ENCODE assay signal across 1 cellular context in genomic region chr19:39406656-39407393, GRCh38.
TF ChIP-seq lines count a peak whose summit lies in the region.

A gene with protein sequence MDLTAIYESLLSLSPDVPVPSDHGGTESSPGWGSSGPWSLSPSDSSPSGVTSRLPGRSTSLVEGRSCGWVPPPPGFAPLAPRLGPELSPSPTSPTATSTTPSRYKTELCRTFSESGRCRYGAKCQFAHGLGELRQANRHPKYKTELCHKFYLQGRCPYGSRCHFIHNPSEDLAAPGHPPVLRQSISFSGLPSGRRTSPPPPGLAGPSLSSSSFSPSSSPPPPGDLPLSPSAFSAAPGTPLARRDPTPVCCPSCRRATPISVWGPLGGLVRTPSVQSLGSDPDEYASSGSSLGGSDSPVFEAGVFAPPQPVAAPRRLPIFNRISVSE (plus strand): TSS chr19:39406847. CDS start chr19:39406905, 58 bp downstream.

TF ChIP-seq in K562, 482 proteins besides CTCF, POLR2A, EP300 and RAD21 (continued from another document and continues in another):
- TF ChIP-seq REST (CRISPR knock-in tag; IDR thresholded peaks at IDR 0.05; ENCODE audit: low read depth) (no peak), ZEB2 (IDR thresholded peaks at IDR 0.05) (no peak), SMAD3 (CRISPR knock-in tag; conservative IDR thresholded peaks at IDR 0.05) (no peak), DMBX1 (CRISPR knock-in tag; IDR thresholded peaks at IDR 0.05; ENCODE audit: borderline replicate concordance) (no peak), BMI1 (IDR thresholded peaks at IDR 0.05; ENCODE audit: low read length) (no peak), SMAD4 (CRISPR knock-in tag; conservative IDR thresholded peaks at IDR 0.05) (0 out of 2 replicates have a peak, but pooled peaks have one; percentile 4), ZFP30 (CRISPR knock-in tag; IDR thresholded peaks at IDR 0.05; ENCODE audit: borderline replicate concordance) (no peak), AFF1 (IDR thresholded peaks at IDR 0.05; ENCODE audit: low read depth in 1 of 2, partially characterized antibody in 2 of 2) (peak in 1 of 2 experiments; percentile 28), PHF21A (IDR thresholded peaks at IDR 0.05; ENCODE audit: borderline replicate concordance, low read depth) (no peak), ZKSCAN8 (CRISPR knock-in tag; IDR thresholded peaks at IDR 0.05) (peak; percentile 30; the same call in 1 of the 2 replicates), MEF2D (tag; conservative IDR thresholded peaks at IDR 0.05; ENCODE audit: low read depth) (no peak), ZNF146 (CRISPR knock-in tag; IDR thresholded peaks at IDR 0.05; ENCODE audit: unreplicated experiment) (no peak), CHD4 (IDR thresholded peaks at IDR 0.05; ENCODE audit: insufficient read depth, insufficient replicate concordance, low read depth, low read length, poor library complexity, severe bottlenecking) (no peak), KLF10 (CRISPR knock-in tag; IDR thresholded peaks at IDR 0.05) (no peak), SP2 (IDR thresholded peaks at IDR 0.05; ENCODE audit: extremely low read depth, low read depth, low read length, poor library complexity, severe bottlenecking) (no peak), TEAD1 (CRISPR knock-in tag; IDR thresholded peaks at IDR 0.05) (peak in 1 of 2 experiments; percentile 64; a peak in 2 of 4 replicates), ZNF3 (CRISPR knock-in tag; IDR thresholded peaks at IDR 0.05) (no peak), GABPB1 (CRISPR knock-in tag; IDR thresholded peaks at IDR 0.05) (peak; percentile 61; the same call in 1 of the 2 replicates), ZBED1 (IDR thresholded peaks at IDR 0.05) (peak; percentile 45; the same call in 1 of the 2 replicates), XRCC4 (IDR thresholded peaks at IDR 0.05; ENCODE audit: extremely low read depth, insufficient read depth, insufficient read length) (no peak), ZSCAN29 (IDR thresholded peaks at IDR 0.05) (peak; percentile 96), NUFIP1 (IDR thresholded peaks at IDR 0.05; ENCODE audit: partially characterized antibody) (no peak), XRCC3 (IDR thresholded peaks at IDR 0.05) (no peak), HDAC2 (IDR thresholded peaks at IDR 0.05) (peak; percentile 69), PHTF2 (CRISPR knock-in tag; IDR thresholded peaks at IDR 0.05) (no peak)
- TF ChIP-seq, protein P1, sequence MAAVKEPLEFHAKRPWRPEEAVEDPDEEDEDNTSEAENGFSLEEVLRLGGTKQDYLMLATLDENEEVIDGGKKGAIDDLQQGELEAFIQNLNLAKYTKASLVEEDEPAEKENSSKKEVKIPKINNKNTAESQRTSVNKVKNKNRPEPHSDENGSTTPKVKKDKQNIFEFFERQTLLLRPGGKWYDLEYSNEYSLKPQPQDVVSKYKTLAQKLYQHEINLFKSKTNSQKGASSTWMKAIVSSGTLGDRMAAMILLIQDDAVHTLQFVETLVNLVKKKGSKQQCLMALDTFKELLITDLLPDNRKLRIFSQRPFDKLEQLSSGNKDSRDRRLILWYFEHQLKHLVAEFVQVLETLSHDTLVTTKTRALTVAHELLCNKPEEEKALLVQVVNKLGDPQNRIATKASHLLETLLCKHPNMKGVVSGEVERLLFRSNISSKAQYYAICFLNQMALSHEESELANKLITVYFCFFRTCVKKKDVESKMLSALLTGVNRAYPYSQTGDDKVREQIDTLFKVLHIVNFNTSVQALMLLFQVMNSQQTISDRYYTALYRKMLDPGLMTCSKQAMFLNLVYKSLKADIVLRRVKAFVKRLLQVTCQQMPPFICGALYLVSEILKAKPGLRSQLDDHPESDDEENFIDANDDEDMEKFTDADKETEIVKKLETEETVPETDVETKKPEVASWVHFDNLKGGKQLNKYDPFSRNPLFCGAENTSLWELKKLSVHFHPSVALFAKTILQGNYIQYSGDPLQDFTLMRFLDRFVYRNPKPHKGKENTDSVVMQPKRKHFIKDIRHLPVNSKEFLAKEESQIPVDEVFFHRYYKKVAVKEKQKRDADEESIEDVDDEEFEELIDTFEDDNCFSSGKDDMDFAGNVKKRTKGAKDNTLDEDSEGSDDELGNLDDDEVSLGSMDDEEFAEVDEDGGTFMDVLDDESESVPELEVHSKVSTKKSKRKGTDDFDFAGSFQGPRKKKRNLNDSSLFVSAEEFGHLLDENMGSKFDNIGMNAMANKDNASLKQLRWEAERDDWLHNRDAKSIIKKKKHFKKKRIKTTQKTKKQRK (IDR thresholded peaks at IDR 0.05; ENCODE audit: borderline replicate concordance, low read depth, low read length): no peak
- TF ChIP-seq, protein P2, sequence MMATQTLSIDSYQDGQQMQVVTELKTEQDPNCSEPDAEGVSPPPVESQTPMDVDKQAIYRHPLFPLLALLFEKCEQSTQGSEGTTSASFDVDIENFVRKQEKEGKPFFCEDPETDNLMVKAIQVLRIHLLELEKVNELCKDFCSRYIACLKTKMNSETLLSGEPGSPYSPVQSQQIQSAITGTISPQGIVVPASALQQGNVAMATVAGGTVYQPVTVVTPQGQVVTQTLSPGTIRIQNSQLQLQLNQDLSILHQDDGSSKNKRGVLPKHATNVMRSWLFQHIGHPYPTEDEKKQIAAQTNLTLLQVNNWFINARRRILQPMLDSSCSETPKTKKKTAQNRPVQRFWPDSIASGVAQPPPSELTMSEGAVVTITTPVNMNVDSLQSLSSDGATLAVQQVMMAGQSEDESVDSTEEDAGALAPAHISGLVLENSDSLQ (IDR thresholded peaks at IDR 0.05): no peak
- TF ChIP-seq, protein P3, sequence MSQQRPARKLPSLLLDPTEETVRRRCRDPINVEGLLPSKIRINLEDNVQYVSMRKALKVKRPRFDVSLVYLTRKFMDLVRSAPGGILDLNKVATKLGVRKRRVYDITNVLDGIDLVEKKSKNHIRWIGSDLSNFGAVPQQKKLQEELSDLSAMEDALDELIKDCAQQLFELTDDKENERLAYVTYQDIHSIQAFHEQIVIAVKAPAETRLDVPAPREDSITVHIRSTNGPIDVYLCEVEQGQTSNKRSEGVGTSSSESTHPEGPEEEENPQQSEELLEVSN (IDR thresholded peaks at IDR 0.05; ENCODE audit: borderline replicate concordance in 1 of 2, extremely low read depth in 1 of 2, insufficient read depth in 1 of 2, insufficient read length in 1 of 2, low read depth in 1 of 2, low read length in 1 of 2, poor library complexity in 1 of 2, severe bottlenecking in 1 of 2): peak in 1 of 2 experiments; percentile 34
- TF ChIP-seq, protein P4, sequence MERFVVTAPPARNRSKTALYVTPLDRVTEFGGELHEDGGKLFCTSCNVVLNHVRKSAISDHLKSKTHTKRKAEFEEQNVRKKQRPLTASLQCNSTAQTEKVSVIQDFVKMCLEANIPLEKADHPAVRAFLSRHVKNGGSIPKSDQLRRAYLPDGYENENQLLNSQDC (CRISPR knock-in tag; IDR thresholded peaks at IDR 0.05): no peak
